1 cellular context compared by ENCODE assay signal in the genomic region with DNA sequence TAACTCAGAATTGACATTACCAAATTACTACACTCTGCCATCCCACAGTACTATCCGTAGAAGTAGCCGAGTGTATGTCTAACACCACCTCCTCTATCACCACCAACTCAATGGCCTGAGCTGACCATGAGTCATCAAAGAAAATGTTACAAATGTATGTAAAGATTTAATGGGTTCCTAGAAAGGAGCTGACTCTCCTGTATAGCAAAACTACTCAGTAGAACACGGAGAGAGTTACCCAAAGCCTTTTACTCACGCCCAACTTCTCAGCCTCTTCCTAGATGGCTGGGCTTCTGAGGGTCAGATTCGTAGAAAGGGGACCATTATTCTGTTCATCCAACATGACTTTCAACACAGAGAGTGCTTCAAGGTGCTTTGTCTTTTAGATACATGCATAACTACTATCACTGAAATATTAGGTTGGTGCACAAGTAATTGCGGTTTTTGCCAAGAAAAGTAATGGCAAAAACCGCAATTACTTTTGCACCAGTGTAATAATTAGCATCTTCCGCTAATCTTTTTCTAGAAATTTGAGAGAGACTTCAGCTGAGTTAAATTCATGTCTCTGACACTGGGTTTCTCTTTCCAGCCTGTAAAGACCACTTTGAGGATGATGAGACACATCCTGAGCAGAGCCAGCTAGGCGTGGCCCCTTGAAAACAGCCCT.
TF ChIP-seq lines count a peak whose summit lies in the region.

No MANE protein-coding gene starts in this region.

TF ChIP-seq in K562, 482 proteins besides CTCF, POLR2A, EP300 and RAD21 (continued from another document):
- TF ChIP-seq, protein P1, sequence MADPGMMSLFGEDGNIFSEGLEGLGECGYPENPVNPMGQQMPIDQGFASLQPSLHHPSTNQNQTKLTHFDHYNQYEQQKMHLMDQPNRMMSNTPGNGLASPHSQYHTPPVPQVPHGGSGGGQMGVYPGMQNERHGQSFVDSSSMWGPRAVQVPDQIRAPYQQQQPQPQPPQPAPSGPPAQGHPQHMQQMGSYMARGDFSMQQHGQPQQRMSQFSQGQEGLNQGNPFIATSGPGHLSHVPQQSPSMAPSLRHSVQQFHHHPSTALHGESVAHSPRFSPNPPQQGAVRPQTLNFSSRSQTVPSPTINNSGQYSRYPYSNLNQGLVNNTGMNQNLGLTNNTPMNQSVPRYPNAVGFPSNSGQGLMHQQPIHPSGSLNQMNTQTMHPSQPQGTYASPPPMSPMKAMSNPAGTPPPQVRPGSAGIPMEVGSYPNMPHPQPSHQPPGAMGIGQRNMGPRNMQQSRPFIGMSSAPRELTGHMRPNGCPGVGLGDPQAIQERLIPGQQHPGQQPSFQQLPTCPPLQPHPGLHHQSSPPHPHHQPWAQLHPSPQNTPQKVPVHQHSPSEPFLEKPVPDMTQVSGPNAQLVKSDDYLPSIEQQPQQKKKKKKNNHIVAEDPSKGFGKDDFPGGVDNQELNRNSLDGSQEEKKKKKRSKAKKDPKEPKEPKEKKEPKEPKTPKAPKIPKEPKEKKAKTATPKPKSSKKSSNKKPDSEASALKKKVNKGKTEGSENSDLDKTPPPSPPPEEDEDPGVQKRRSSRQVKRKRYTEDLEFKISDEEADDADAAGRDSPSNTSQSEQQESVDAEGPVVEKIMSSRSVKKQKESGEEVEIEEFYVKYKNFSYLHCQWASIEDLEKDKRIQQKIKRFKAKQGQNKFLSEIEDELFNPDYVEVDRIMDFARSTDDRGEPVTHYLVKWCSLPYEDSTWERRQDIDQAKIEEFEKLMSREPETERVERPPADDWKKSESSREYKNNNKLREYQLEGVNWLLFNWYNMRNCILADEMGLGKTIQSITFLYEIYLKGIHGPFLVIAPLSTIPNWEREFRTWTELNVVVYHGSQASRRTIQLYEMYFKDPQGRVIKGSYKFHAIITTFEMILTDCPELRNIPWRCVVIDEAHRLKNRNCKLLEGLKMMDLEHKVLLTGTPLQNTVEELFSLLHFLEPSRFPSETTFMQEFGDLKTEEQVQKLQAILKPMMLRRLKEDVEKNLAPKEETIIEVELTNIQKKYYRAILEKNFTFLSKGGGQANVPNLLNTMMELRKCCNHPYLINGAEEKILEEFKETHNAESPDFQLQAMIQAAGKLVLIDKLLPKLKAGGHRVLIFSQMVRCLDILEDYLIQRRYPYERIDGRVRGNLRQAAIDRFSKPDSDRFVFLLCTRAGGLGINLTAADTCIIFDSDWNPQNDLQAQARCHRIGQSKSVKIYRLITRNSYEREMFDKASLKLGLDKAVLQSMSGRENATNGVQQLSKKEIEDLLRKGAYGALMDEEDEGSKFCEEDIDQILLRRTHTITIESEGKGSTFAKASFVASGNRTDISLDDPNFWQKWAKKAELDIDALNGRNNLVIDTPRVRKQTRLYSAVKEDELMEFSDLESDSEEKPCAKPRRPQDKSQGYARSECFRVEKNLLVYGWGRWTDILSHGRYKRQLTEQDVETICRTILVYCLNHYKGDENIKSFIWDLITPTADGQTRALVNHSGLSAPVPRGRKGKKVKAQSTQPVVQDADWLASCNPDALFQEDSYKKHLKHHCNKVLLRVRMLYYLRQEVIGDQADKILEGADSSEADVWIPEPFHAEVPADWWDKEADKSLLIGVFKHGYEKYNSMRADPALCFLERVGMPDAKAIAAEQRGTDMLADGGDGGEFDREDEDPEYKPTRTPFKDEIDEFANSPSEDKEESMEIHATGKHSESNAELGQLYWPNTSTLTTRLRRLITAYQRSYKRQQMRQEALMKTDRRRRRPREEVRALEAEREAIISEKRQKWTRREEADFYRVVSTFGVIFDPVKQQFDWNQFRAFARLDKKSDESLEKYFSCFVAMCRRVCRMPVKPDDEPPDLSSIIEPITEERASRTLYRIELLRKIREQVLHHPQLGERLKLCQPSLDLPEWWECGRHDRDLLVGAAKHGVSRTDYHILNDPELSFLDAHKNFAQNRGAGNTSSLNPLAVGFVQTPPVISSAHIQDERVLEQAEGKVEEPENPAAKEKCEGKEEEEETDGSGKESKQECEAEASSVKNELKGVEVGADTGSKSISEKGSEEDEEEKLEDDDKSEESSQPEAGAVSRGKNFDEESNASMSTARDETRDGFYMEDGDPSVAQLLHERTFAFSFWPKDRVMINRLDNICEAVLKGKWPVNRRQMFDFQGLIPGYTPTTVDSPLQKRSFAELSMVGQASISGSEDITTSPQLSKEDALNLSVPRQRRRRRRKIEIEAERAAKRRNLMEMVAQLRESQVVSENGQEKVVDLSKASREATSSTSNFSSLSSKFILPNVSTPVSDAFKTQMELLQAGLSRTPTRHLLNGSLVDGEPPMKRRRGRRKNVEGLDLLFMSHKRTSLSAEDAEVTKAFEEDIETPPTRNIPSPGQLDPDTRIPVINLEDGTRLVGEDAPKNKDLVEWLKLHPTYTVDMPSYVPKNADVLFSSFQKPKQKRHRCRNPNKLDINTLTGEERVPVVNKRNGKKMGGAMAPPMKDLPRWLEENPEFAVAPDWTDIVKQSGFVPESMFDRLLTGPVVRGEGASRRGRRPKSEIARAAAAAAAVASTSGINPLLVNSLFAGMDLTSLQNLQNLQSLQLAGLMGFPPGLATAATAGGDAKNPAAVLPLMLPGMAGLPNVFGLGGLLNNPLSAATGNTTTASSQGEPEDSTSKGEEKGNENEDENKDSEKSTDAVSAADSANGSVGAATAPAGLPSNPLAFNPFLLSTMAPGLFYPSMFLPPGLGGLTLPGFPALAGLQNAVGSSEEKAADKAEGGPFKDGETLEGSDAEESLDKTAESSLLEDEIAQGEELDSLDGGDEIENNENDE (IDR thresholded peaks at IDR 0.05; ENCODE audit: low read depth, low read length): no peak
- TF ChIP-seq, protein P2, sequence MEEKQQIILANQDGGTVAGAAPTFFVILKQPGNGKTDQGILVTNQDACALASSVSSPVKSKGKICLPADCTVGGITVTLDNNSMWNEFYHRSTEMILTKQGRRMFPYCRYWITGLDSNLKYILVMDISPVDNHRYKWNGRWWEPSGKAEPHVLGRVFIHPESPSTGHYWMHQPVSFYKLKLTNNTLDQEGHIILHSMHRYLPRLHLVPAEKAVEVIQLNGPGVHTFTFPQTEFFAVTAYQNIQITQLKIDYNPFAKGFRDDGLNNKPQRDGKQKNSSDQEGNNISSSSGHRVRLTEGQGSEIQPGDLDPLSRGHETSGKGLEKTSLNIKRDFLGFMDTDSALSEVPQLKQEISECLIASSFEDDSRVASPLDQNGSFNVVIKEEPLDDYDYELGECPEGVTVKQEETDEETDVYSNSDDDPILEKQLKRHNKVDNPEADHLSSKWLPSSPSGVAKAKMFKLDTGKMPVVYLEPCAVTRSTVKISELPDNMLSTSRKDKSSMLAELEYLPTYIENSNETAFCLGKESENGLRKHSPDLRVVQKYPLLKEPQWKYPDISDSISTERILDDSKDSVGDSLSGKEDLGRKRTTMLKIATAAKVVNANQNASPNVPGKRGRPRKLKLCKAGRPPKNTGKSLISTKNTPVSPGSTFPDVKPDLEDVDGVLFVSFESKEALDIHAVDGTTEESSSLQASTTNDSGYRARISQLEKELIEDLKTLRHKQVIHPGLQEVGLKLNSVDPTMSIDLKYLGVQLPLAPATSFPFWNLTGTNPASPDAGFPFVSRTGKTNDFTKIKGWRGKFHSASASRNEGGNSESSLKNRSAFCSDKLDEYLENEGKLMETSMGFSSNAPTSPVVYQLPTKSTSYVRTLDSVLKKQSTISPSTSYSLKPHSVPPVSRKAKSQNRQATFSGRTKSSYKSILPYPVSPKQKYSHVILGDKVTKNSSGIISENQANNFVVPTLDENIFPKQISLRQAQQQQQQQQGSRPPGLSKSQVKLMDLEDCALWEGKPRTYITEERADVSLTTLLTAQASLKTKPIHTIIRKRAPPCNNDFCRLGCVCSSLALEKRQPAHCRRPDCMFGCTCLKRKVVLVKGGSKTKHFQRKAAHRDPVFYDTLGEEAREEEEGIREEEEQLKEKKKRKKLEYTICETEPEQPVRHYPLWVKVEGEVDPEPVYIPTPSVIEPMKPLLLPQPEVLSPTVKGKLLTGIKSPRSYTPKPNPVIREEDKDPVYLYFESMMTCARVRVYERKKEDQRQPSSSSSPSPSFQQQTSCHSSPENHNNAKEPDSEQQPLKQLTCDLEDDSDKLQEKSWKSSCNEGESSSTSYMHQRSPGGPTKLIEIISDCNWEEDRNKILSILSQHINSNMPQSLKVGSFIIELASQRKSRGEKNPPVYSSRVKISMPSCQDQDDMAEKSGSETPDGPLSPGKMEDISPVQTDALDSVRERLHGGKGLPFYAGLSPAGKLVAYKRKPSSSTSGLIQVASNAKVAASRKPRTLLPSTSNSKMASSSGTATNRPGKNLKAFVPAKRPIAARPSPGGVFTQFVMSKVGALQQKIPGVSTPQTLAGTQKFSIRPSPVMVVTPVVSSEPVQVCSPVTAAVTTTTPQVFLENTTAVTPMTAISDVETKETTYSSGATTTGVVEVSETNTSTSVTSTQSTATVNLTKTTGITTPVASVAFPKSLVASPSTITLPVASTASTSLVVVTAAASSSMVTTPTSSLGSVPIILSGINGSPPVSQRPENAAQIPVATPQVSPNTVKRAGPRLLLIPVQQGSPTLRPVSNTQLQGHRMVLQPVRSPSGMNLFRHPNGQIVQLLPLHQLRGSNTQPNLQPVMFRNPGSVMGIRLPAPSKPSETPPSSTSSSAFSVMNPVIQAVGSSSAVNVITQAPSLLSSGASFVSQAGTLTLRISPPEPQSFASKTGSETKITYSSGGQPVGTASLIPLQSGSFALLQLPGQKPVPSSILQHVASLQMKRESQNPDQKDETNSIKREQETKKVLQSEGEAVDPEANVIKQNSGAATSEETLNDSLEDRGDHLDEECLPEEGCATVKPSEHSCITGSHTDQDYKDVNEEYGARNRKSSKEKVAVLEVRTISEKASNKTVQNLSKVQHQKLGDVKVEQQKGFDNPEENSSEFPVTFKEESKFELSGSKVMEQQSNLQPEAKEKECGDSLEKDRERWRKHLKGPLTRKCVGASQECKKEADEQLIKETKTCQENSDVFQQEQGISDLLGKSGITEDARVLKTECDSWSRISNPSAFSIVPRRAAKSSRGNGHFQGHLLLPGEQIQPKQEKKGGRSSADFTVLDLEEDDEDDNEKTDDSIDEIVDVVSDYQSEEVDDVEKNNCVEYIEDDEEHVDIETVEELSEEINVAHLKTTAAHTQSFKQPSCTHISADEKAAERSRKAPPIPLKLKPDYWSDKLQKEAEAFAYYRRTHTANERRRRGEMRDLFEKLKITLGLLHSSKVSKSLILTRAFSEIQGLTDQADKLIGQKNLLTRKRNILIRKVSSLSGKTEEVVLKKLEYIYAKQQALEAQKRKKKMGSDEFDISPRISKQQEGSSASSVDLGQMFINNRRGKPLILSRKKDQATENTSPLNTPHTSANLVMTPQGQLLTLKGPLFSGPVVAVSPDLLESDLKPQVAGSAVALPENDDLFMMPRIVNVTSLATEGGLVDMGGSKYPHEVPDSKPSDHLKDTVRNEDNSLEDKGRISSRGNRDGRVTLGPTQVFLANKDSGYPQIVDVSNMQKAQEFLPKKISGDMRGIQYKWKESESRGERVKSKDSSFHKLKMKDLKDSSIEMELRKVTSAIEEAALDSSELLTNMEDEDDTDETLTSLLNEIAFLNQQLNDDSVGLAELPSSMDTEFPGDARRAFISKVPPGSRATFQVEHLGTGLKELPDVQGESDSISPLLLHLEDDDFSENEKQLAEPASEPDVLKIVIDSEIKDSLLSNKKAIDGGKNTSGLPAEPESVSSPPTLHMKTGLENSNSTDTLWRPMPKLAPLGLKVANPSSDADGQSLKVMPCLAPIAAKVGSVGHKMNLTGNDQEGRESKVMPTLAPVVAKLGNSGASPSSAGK (IDR thresholded peaks at IDR 0.05): no peak
- TF ChIP-seq, protein P3, sequence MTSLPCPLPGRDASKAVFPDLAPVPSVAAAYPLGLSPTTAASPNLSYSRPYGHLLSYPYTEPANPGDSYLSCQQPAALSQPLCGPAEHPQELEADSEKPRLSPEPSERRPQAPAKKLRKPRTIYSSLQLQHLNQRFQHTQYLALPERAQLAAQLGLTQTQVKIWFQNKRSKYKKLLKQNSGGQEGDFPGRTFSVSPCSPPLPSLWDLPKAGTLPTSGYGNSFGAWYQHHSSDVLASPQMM (CRISPR knock-in tag; IDR thresholded peaks at IDR 0.05): no peak
- TF ChIP-seq ZNF668 (CRISPR knock-in tag; IDR thresholded peaks at IDR 0.05): no peak
- TF ChIP-seq, protein P4, sequence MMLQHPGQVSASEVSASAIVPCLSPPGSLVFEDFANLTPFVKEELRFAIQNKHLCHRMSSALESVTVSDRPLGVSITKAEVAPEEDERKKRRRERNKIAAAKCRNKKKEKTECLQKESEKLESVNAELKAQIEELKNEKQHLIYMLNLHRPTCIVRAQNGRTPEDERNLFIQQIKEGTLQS (IDR thresholded peaks at IDR 0.05): peak; percentile 65
- TF ChIP-seq, protein P4 (CRISPR knock-in tag; conservative IDR thresholded peaks at IDR 0.05): no peak
- no peak for TF ChIP-seq SRSF9 (IDR thresholded peaks at IDR 0.05; ENCODE audit: borderline replicate concordance, low read depth, low read length)
- no peak for TF ChIP-seq ZNF217 (CRISPR knock-in tag; IDR thresholded peaks at IDR 0.05)
- TF ChIP-seq, protein P5, sequence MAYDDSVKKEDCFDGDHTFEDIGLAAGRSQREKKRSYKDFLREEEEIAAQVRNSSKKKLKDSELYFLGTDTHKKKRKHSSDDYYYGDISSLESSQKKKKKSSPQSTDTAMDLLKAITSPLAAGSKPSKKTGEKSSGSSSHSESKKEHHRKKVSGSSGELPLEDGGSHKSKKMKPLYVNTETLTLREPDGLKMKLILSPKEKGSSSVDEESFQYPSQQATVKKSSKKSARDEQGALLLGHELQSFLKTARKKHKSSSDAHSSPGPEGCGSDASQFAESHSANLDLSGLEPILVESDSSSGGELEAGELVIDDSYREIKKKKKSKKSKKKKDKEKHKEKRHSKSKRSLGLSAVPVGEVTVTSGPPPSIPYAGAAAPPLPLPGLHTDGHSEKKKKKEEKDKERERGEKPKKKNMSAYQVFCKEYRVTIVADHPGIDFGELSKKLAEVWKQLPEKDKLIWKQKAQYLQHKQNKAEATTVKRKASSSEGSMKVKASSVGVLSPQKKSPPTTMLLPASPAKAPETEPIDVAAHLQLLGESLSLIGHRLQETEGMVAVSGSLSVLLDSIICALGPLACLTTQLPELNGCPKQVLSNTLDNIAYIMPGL (CRISPR knock-in tag; IDR thresholded peaks at IDR 0.05): no peak
- TF ChIP-seq MTA1 (IDR thresholded peaks at IDR 0.05; ENCODE audit: borderline replicate concordance): no peak
- no peak for TF ChIP-seq ZNF431 (CRISPR knock-in tag; IDR thresholded peaks at IDR 0.05)
- TF ChIP-seq SMAD1 (IDR thresholded peaks at IDR 0.05; ENCODE audit: low read depth, low read length, partially characterized antibody): no peak
